22 cellular contexts compared by ENCODE assay signal in the genomic region with DNA sequence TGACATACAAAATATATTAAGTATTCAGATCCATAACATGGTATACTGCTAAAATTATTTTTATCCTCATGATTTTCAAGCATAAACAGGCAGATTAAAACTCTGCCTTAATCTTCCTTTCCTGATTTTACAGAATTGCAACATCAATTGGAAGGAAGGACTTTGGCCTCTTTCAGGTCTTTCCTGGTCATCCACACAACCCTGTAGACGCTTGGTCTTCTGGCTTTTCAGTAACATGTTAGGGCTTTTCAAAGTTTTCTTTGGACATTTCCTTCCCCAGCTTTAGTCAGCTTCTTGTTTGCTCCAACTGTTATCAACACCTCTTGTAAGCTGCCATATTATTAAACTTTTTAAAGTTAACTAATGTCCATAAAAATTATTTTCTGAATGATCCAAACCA.
"Had no signal": no experiment of that assay in that cellular context is flagged by ENCODE, and none has a peak within 500 bp of the region (broad histone marks: within the 10 kb centered on the region; RNA-seq: fewer than 3 reads in every experiment).

No MANE protein-coding gene starts in this region.

- ATAC-seq: activated CD4-positive, CD25-positive, alpha-beta regulatory T cell treated with anti-CD3 and anti-CD28 coated beads, Interleukin-2, amount 50 U/mL, for 24 hours; activated CD8-positive, alpha-beta T cell treated with anti-CD3 and anti-CD28 coated beads for 36 hours; activated T-cell treated with anti-CD3 and anti-CD28 coated beads, Interleukin-2, amount 50 U/mL, for 72 hours; body of pancreas had no signal

- H3K9ac ChIP-seq: KMS-11 had no signal

- H3K36me3 ChIP-seq: ascending aorta, MG63, Peyer's patch had no signal

- H3K9me3 ChIP-seq: ascending aorta, body of pancreas, MG63, Peyer's patch had no signal

- H3K27ac ChIP-seq: ascending aorta, body of pancreas, KMS-11, Peyer's patch, RWPE1 had no signal

- H3K4me2 ChIP-seq: KMS-11 had no signal

- H3K27me3 ChIP-seq: ascending aorta, body of pancreas, MG63, Peyer's patch had no signal

- FAIRE-seq: bronchial epithelial cell had no signal

- H3K4me1 ChIP-seq: ascending aorta, Peyer's patch had no signal

- H3K4me3 ChIP-seq: ascending aorta, body of pancreas, MG63, Peyer's patch had no signal

- DNase-seq: activated CD4-positive, alpha-beta T cell treated with anti-CD3 and anti-CD28 coated beads for 4 hours; activated CD8-positive, alpha-beta memory T cell treated with anti-CD3 and anti-CD28 coated beads, Interleukin-2, amount 50 U/mL, for 4 hours; activated CD8-positive, alpha-beta T cell treated with anti-CD3 and anti-CD28 coated beads for 36 hours; activated naive CD4-positive, alpha-beta T cell; activated T-cell treated with anti-CD3 and anti-CD28 coated beads, Interleukin-2, amount 50 U/mL, for 72 hours; body of pancreas; MG63; MV-4-11; NCI-H1092 treated with DMSO at 0.1 percent for 48 hours; NCI-H1436; NCI-H1694 treated with DMSO at 0.1 percent for 48 hours; NCI-H2029 treated with DMSO at 0.1 percent for 48 hours; NCI-H345; NCI-H510A; Peyer's patch; SHP77 treated with DMSO at 0.1 percent for 48 hours; T-helper 1 cell had no signal
